13 cellular contexts compared by ENCODE assay signal in the genomic region with DNA sequence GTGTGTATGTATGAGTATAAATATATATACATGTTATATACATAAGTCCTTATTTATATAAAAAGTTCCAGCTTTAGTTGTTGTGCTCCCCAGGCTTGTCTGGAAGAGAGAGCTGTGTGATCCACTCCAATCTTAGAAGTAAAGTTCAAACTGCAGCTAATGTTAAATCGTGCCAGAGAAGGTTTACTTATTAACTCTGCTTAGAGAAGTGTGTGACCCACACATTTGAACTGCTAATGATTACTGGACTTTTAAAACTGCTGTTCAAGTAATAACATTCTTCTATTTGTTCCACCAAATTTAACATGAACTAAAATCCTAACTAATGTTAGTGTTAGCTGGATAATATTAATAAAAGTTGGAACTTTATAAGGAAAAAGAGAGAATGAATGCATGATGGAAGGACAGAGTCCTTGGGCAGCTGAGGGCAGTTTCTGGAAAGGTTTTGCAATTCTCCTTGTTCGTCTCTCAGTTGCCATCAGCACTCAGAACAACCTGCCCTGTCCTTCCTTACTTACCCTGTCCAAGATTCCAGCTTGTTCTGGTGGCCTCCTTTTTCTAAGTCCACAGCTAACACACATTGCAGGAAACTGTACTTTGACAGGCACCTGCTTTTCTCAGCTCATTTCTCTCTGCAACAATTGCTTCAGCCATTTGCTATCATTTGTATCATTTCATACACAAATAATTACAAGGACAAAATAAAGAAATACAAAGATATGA.
DNase-seq lines count a peak whose midpoint lies in the region; ATAC-seq, FAIRE-seq and TF ChIP-seq lines count a peak whose summit lies in the region.
"Had no signal": no experiment of that assay in that cellular context is flagged by ENCODE, and none has a peak within 500 bp of the region (broad histone marks: within the 10 kb centered on the region; RNA-seq: fewer than 3 reads in every experiment).

No MANE protein-coding gene starts in this region.

- H3K4me1 ChIP-seq in gastrocnemius medialis: no peaks in the 10 kb centered on the region
- H3K4me1 ChIP-seq in Peyer's patch: peaks cover 0 to 14% (median 3%) of the 10 kb centered on the region in 4 donors

- peak; percentile 85 for FAIRE-seq in islet of Langerhans (lab: Jason Lieb, UNC)
- FAIRE-seq: D721Med had no signal

- ATAC-seq in GM19372 (IDR thresholded peaks at IDR 0.05; ENCODE audit: low read depth, unreplicated experiment) (peak; percentile 52), HG03432 (IDR thresholded peaks at IDR 0.05; ENCODE audit: unreplicated experiment) (peak; percentile 57), gastrocnemius medialis (no peak)

- H3K9me3 ChIP-seq in gastrocnemius medialis: no peaks in the 10 kb centered on the region
- no peaks in the 10 kb centered on the region for H3K9me3 ChIP-seq in Peyer's patch

- H3K27ac ChIP-seq in substantia nigra (ENCODE audit: low read depth, low read length, poor library complexity, severe bottlenecking): peak overlapping the region; percentile 4
- H3K27ac ChIP-seq in gastrocnemius medialis: no peak overlapping the region
- peak overlapping the region in 2 of 4 donors; percentile 15 to 28 for H3K27ac ChIP-seq in Peyer's patch
- H3K27ac ChIP-seq: KMS-11 had no signal

- TF ChIP-seq POLR2A in gastrocnemius medialis (IDR thresholded peaks at IDR 0.05) (no peak), Peyer's patch (IDR thresholded peaks at IDR 0.05) (no peak)

- no peak overlapping the region for H3K4me3 ChIP-seq in gastrocnemius medialis
- no peak overlapping the region for H3K4me3 ChIP-seq in Peyer's patch

- in situ Hi-C loops in gastrocnemius medialis (cut with MboI; ENCODE audit: low sequenced_read_pairs in 4 of 4): no loop called here

- intact Hi-C loops in gastrocnemius medialis (cut with DNase I; ENCODE audit: low total_unique reads): no loop called here

- H3K36me3 ChIP-seq in gastrocnemius medialis: no peaks in the 10 kb centered on the region
- H3K36me3 ChIP-seq in Peyer's patch: no peaks in the 10 kb centered on the region

- DNase-seq in substantia nigra (lab: John Stamatoyannopoulos, UW) (no peak), gastrocnemius medialis (no peak), Peyer's patch (no peak), T1000 (lab: John Stamatoyannopoulos, UW) (no peak), NCI-H2029 (lab: John Stamatoyannopoulos, UW) (no peak)
- DNase-seq: activated B cell treated with CpG ODN at 0.5 μM for 24 hours, H7, NCI-H187 treated with DMSO at 0.1 percent for 48 hours had no signal

- H3K27me3 ChIP-seq in gastrocnemius medialis (no peaks in the 10 kb centered on the region), Peyer's patch (no peaks in the 10 kb centered on the region)

- TF ChIP-seq CTCF in gastrocnemius medialis (IDR thresholded peaks at IDR 0.05 in 4 of 5, conservative IDR thresholded peaks at IDR 0.05 in 1 of 5) (no peak), Peyer's patch (IDR thresholded peaks at IDR 0.05) (no peak)

Comparison
In these comparisons a context has a peak if more than half of its experiments do, and no peak if none do; other contexts are left out.
1. ATAC-seq: peak in GM19372 (single experiment) and HG03432 (single experiment); none in gastrocnemius medialis (0 of 2).